ENCODE assay signal across 36 cellular contexts in the genomic region with DNA sequence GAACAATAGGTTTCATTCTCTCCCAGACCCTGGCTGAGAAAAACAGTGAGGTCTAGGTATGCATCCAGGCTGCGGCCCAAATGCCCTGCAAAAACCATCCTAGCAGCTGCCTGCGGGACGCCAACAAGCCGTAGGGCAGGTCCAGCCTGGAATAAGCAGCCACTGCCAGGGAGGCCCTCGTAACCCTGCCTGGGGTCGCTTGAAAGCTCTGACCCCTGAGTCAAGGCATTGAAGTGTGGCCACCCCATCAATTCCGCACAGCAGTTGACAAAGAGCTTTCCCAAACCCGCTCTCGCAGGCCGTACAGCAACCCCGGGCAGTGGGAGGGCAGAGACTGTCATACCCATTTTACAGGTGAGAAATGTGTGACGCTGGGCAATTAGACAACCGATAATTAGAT.
"Had no signal": no experiment of that assay in that cellular context is flagged by ENCODE, and none has a peak within 500 bp of the region (broad histone marks: within the 10 kb centered on the region; RNA-seq: fewer than 3 reads in every experiment).

No MANE protein-coding gene starts in this region.

- H3K27ac ChIP-seq: adrenal gland, body of pancreas, brain microvascular endothelial cell, breast epithelium, VCaP had no signal

- H3K27me3 ChIP-seq: adrenal gland, body of pancreas, brain microvascular endothelial cell, breast epithelium had no signal

- H3K9me3 ChIP-seq: adrenal gland, body of pancreas, breast epithelium had no signal

- H3K9me3 Mint-ChIP-seq: activated B cell treated with CpG ODN at 0.5 μM for 24 hours; activated CD4-positive, alpha-beta memory T cell treated with anti-CD3 and anti-CD28 coated beads for 36 hours; activated CD4-positive, alpha-beta T cell treated with anti-CD3 and anti-CD28 coated beads, Interleukin-2, amount 10 ng/mL, durations not matched to agents 24 days and 14 days; activated CD8-positive, alpha-beta T cell treated with anti-CD3 and anti-CD28 coated beads for 36 hours; activated naive CD4-positive, alpha-beta T cell treated with anti-CD3 and anti-CD28 coated beads for 36 hours; activated naive CD4-positive, alpha-beta T cell treated with anti-CD3 and anti-CD28 coated beads, Interleukin-2, amount 50 U/mL, for 72 hours; activated naive CD8-positive, alpha-beta T cell treated with anti-CD3 and anti-CD28 coated beads for 36 hours; activated T-cell treated with anti-CD3 and anti-CD28 coated beads, Interleukin-2, amount 50 U/mL, for 4 hours; activated T-cell treated with anti-CD3 and anti-CD28 coated beads, Interleukin-2, amount 50 U/mL, for 72 hours; activated T-helper 1 cell treated with anti-CD3 and anti-CD28 coated beads, Interleukin-12 subunit alpha, Interleukin-12 subunit beta, Interleukin-2, Interleukin-4 antibody, amounts not matched to agents 30 ng/mL and 10 ng/mL and 1 ng/mL, durations not matched to agents 14 hours and 24 hours and 36 hours; activated T-helper 17 cell treated with anti-CD3 and anti-CD28 coated beads, Interleukin-2, amount 50 U/mL, for 72 hours; T-cell; T-helper 2 cell treated with Interferon-gamma antibody and Interleukin-4, amounts not matched to agents 5 μg/mL and 100 μg/mL, for 36 hours had no signal

- H3K4me3 Mint-ChIP-seq: activated B cell treated with CpG ODN at 0.5 μM for 24 hours; activated CD4-positive, alpha-beta memory T cell treated with anti-CD3 and anti-CD28 coated beads for 36 hours; activated CD4-positive, alpha-beta T cell treated with anti-CD3 and anti-CD28 coated beads, Interleukin-2, amount 10 ng/mL, durations not matched to agents 24 days and 14 days; activated CD8-positive, alpha-beta T cell treated with anti-CD3 and anti-CD28 coated beads for 36 hours; activated naive CD4-positive, alpha-beta T cell treated with anti-CD3 and anti-CD28 coated beads for 36 hours; activated naive CD8-positive, alpha-beta T cell treated with anti-CD3 and anti-CD28 coated beads for 36 hours; activated T-cell treated with anti-CD3 and anti-CD28 coated beads, Interleukin-2, amount 50 U/mL, for 4 hours; activated T-cell treated with anti-CD3 and anti-CD28 coated beads, Interleukin-2, amount 50 U/mL, for 72 hours; activated T-helper 1 cell treated with anti-CD3 and anti-CD28 coated beads, Interleukin-12 subunit alpha, Interleukin-12 subunit beta, Interleukin-2, Interleukin-4 antibody, amounts not matched to agents 30 ng/mL and 10 ng/mL and 1 ng/mL, durations not matched to agents 14 hours and 24 hours and 36 hours; activated T-helper 17 cell treated with anti-CD3 and anti-CD28 coated beads, Interleukin-2, amount 50 U/mL, for 72 hours; T-cell; T-helper 2 cell treated with Interferon-gamma antibody and Interleukin-4, amounts not matched to agents 5 μg/mL and 100 μg/mL, for 36 hours had no signal

- H3K27ac Mint-ChIP-seq: activated B cell treated with CpG ODN at 0.5 μM for 24 hours; activated CD4-positive, alpha-beta memory T cell treated with anti-CD3 and anti-CD28 coated beads for 36 hours; activated CD4-positive, alpha-beta T cell treated with anti-CD3 and anti-CD28 coated beads, Interleukin-2, amount 10 ng/mL, durations not matched to agents 24 days and 14 days; activated CD8-positive, alpha-beta T cell treated with anti-CD3 and anti-CD28 coated beads for 36 hours; activated naive CD4-positive, alpha-beta T cell treated with anti-CD3 and anti-CD28 coated beads for 36 hours; activated naive CD8-positive, alpha-beta T cell treated with anti-CD3 and anti-CD28 coated beads for 36 hours; activated T-cell treated with anti-CD3 and anti-CD28 coated beads, Interleukin-2, amount 50 U/mL, for 72 hours; activated T-helper 1 cell treated with anti-CD3 and anti-CD28 coated beads, Interleukin-12 subunit alpha, Interleukin-12 subunit beta, Interleukin-2, Interleukin-4 antibody, amounts not matched to agents 30 ng/mL and 10 ng/mL and 1 ng/mL, durations not matched to agents 14 hours and 24 hours and 36 hours; activated T-helper 17 cell treated with anti-CD3 and anti-CD28 coated beads, Interleukin-2, amount 50 U/mL, for 72 hours; T-cell; T-helper 2 cell treated with Interferon-gamma antibody and Interleukin-4, amounts not matched to agents 5 μg/mL and 100 μg/mL, for 36 hours had no signal

- H3K4me1 ChIP-seq: adrenal gland, body of pancreas, breast epithelium had no signal

- H3K36me3 ChIP-seq: adrenal gland, brain microvascular endothelial cell, breast epithelium had no signal

- H3K4me3 ChIP-seq: adrenal gland, body of pancreas, breast epithelium had no signal

- DNase-seq: activated B cell treated with CpG ODN at 0.5 μM for 24 hours; activated CD4-positive, alpha-beta memory T cell treated with anti-CD3 and anti-CD28 coated beads for 36 hours; activated CD4-positive, alpha-beta T cell treated with anti-CD3 and anti-CD28 coated beads for 4 hours; activated CD4-positive, alpha-beta T cell treated with anti-CD3 and anti-CD28 coated beads, Interleukin-2, amount 10 ng/mL, durations not matched to agents 24 days and 14 days; activated CD4-positive, alpha-beta T cell treated with anti-CD3 and anti-CD28 coated beads, Interleukin-2, amount 50 U/mL, for 1 hour; activated CD4-positive, alpha-beta T cell treated with anti-CD3 and anti-CD28 coated beads, Interleukin-2, amount 50 U/mL, for 4 hours; activated CD4-positive, CD25-positive, alpha-beta regulatory T cell treated with anti-CD3 and anti-CD28 coated beads, Interleukin-2, amount 50 U/mL, for 72 hours; activated CD8-positive, alpha-beta memory T cell treated with anti-CD3 and anti-CD28 coated beads, Interleukin-2, amount 50 U/mL, for 4 hours; activated CD8-positive, alpha-beta T cell treated with anti-CD3 and anti-CD28 coated beads for 36 hours; activated effector memory CD4-positive, alpha-beta T cell treated with anti-CD3 and anti-CD28 coated beads, Interleukin-2, amount 50 U/mL, for 16 hours; activated gamma-delta T cell treated with Interleukin-2 at 50 U/mL for 16 hours; activated naive CD4-positive, alpha-beta T cell; activated naive CD4-positive, alpha-beta T cell treated with anti-CD3 and anti-CD28 coated beads for 36 hours; activated naive CD4-positive, alpha-beta T cell treated with anti-CD3 and anti-CD28 coated beads, Interleukin-2, amount 50 U/mL, for 16 hours; activated naive CD8-positive, alpha-beta T cell treated with anti-CD3 and anti-CD28 coated beads for 36 hours; activated T-cell treated with anti-CD3 and anti-CD28 coated beads for 4 hours; activated T-cell treated with anti-CD3 and anti-CD28 coated beads, Interleukin-2, amount 50 U/mL, for 1 hour; activated T-cell treated with anti-CD3 and anti-CD28 coated beads, Interleukin-2, amount 50 U/mL, for 4 hours; activated T-cell treated with anti-CD3 and anti-CD28 coated beads, Interleukin-2, amount 50 U/mL, for 72 hours; adrenal gland; amniotic stem cell; aorta; body of pancreas; brain microvascular endothelial cell; central memory CD4-positive, alpha-beta T cell; T-cell; T-helper 2 cell; T-helper 9 cell had no signal

- H3K4me1 Mint-ChIP-seq: activated CD4-positive, alpha-beta T cell treated with anti-CD3 and anti-CD28 coated beads, Interleukin-2, amount 10 ng/mL, durations not matched to agents 24 days and 14 days; activated naive CD8-positive, alpha-beta T cell treated with anti-CD3 and anti-CD28 coated beads for 36 hours; activated T-helper 17 cell treated with anti-CD3 and anti-CD28 coated beads, Interleukin-2, amount 50 U/mL, for 72 hours had no signal

- FAIRE-seq: astrocyte, TTC549 had no signal

- H3K27me3 Mint-ChIP-seq: activated B cell treated with CpG ODN at 0.5 μM for 24 hours; activated CD4-positive, alpha-beta memory T cell treated with anti-CD3 and anti-CD28 coated beads for 36 hours; activated CD4-positive, alpha-beta T cell treated with anti-CD3 and anti-CD28 coated beads, Interleukin-2, amount 10 ng/mL, durations not matched to agents 24 days and 14 days; activated CD8-positive, alpha-beta T cell treated with anti-CD3 and anti-CD28 coated beads for 36 hours; activated naive CD8-positive, alpha-beta T cell treated with anti-CD3 and anti-CD28 coated beads for 36 hours; activated T-helper 17 cell treated with anti-CD3 and anti-CD28 coated beads, Interleukin-2, amount 50 U/mL, for 72 hours; T-cell had no signal

- H3K36me3 Mint-ChIP-seq: activated naive CD4-positive, alpha-beta T cell treated with anti-CD3 and anti-CD28 coated beads, Interleukin-2, amount 50 U/mL, for 72 hours; T-cell had no signal

- ATAC-seq: activated CD8-positive, alpha-beta T cell treated with anti-CD3 and anti-CD28 coated beads for 36 hours; activated naive CD4-positive, alpha-beta T cell treated with anti-CD3 and anti-CD28 coated beads, Interleukin-2, amount 50 U/mL, for 72 hours; activated T-cell treated with anti-CD3 and anti-CD28 coated beads, Interleukin-2, amount 50 U/mL, for 4 hours; activated T-cell treated with anti-CD3 and anti-CD28 coated beads, Interleukin-2, amount 50 U/mL, for 72 hours; activated T-helper 17 cell treated with anti-CD3 and anti-CD28 coated beads, Interleukin-2, amount 50 U/mL, for 72 hours; body of pancreas; T-cell had no signal
